In the genomic region with DNA sequence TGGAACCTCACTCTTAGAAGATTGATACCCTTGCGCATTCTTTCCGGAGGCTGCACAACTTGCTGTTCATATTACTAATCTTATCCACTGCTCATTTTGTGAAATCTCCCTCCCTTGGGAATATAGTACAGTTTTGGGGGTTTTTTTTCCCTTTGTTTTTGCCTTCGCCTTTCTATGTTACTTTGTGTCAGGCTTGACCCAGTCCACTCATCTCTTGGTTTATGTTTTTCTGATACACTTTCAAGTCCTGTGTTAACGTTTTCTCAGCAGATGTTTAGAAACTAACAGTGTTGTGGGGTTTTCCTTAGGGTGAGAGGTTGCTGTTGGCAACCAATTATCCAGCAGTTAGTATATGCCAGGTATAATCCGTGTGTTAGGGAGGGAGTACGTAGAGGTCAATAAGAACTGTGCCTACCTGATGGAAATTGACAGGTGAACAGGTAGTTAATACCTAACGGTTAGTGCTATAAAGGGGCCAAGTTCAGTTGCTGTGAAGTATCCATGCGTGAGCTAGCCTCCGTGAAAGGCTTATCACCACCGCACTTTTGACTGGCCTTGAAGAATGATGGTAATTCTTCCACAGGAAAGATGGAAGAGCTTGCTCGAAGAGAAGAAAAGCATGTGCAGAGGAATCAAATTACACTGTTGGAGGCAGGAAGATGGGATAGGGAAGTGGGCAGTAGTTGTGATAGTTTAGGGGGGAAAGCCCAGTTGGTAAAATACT, we compare ENCODE assay signal across 7 cellular contexts. TPM values are rescaled to one million over a fixed set of nuclear protein-coding genes. Genes with fewer than 3 reads are reported as not detected.
DNase-seq lines count a peak whose midpoint lies in the region; ATAC-seq and TF ChIP-seq lines count a peak whose summit lies in the region.
"Had no signal": no experiment of that assay in that cellular context is flagged by ENCODE, and none has a peak within 500 bp of the region (broad histone marks: within the 10 kb centered on the region; RNA-seq: fewer than 3 reads in every experiment).

No MANE protein-coding gene starts in this region.

- H3K4me2 ChIP-seq in neural cell (ENCODE audit: low read length): peak overlapping the region; percentile 92

- TF ChIP-seq CTCF in left ventricle myocardium inferior (IDR thresholded peaks at IDR 0.05; ENCODE audit: borderline replicate concordance): no peak
- no peak for TF ChIP-seq CTCF in brain microvascular endothelial cell (IDR thresholded peaks at IDR 0.05; ENCODE audit: low read depth, low read length, missing control alignments)
- TF ChIP-seq CTCF in neural cell (IDR thresholded peaks at IDR 0.05; ENCODE audit: poor library complexity, severe bottlenecking): no peak

- intact Hi-C loops in left ventricle myocardium inferior (cut with micrococcal nuclease): no loop called here
- intact Hi-C loops in left ventricle myocardium superior (cut with micrococcal nuclease): no loop called here

- no peak for TF ChIP-seq EP300 in neural cell (conservative IDR thresholded peaks at IDR 0.05; ENCODE audit: poor library complexity, severe bottlenecking)

- peaks cover 49% of the 10 kb centered on the region for H3K79me2 ChIP-seq in neural cell (replicated peaks; ENCODE audit: insufficient read depth, low read length)

- H2AFZ ChIP-seq in neural cell (ENCODE audit: low read depth, low read length): peak overlapping the region; percentile 62

- ATAC-seq in left ventricle myocardium superior (no peak), GM21381 (IDR thresholded peaks at IDR 0.05; ENCODE audit: unreplicated experiment) (no peak), GM18520 (IDR thresholded peaks at IDR 0.05; ENCODE audit: unreplicated experiment) (no peak)

- peaks cover 4% of the 10 kb centered on the region for H3F3A ChIP-seq in neural cell (ENCODE audit: insufficient read depth, low read length, poor library complexity, severe bottlenecking)

- H3K27ac ChIP-seq in left ventricle myocardium inferior (replicated peaks): peak overlapping the region; percentile 99
- peak overlapping the region; percentile 93 for H3K27ac ChIP-seq in brain microvascular endothelial cell
- H3K27ac ChIP-seq in neural cell (ENCODE audit: low read length): peak overlapping the region; percentile 95

- DNase-seq in left ventricle myocardium inferior: no peak
- no peak for DNase-seq in left ventricle myocardium superior
- peak; percentile 3 for DNase-seq in brain microvascular endothelial cell

- in situ Hi-C loops in brain microvascular endothelial cell (cut with HindIII; ENCODE audit: low pct_ligation_motif_present, low sequenced_read_pairs): no loop called here

- peaks cover 52% of the 10 kb centered on the region for H3K4me1 ChIP-seq in left ventricle myocardium inferior

- H3K27me3 ChIP-seq in left ventricle myocardium inferior (ENCODE audit: low read depth) (no peaks in the 10 kb centered on the region), brain microvascular endothelial cell (replicated peaks) (no peaks in the 10 kb centered on the region), neural cell (ENCODE audit: insufficient read depth, low read depth, low read length) (no peaks in the 10 kb centered on the region)

- H4K20me1 ChIP-seq in neural cell (ENCODE audit: insufficient read depth): no peaks in the 10 kb centered on the region

- no peaks in the 10 kb centered on the region for H3K9me3 ChIP-seq in left ventricle myocardium inferior (replicated peaks)
- no peaks in the 10 kb centered on the region for H3K9me3 ChIP-seq in neural cell (ENCODE audit: low read length)

- peak overlapping the region; percentile 98 for H3K9ac ChIP-seq in neural cell (ENCODE audit: low read length)

- H3K9me2 ChIP-seq in neural cell (ENCODE audit: insufficient read depth, low read length): no peaks in the 10 kb centered on the region

- H3K4me3 ChIP-seq in left ventricle myocardium inferior (peak overlapping the region; percentile 94), brain microvascular endothelial cell (ENCODE audit: low read depth, low read length) (peak overlapping the region; percentile 89), neural cell (ENCODE audit: low read length) (peak overlapping the region; percentile 89)

- TF ChIP-seq RAD21 in neural cell (conservative IDR thresholded peaks at IDR 0.05): no peak

- H3K36me3 ChIP-seq in left ventricle myocardium inferior (peaks cover 11% of the 10 kb centered on the region), brain microvascular endothelial cell (replicated peaks) (no peaks in the 10 kb centered on the region), neural cell (ENCODE audit: insufficient read depth, low read length) (peaks cover 4% of the 10 kb centered on the region)

TF ChIP-seq in neural cell, 6 proteins besides CTCF, POLR2A, EP300 and RAD21:
- TF ChIP-seq POLR2AphosphoS5 (IDR thresholded peaks at IDR 0.05) (no peak), SMC3 (conservative IDR thresholded peaks at IDR 0.05; ENCODE audit: poor library complexity) (no peak), TAF1 (IDR thresholded peaks at IDR 0.05; ENCODE audit: low read depth) (no peak), MXI1 (conservative IDR thresholded peaks at IDR 0.05; ENCODE audit: poor library complexity, severe bottlenecking) (no peak), EZH2 (IDR thresholded peaks at IDR 0.05; ENCODE audit: borderline replicate concordance, insufficient read depth, low read length, poor library complexity, severe bottlenecking) (no peak)
- TF ChIP-seq, protein P1, sequence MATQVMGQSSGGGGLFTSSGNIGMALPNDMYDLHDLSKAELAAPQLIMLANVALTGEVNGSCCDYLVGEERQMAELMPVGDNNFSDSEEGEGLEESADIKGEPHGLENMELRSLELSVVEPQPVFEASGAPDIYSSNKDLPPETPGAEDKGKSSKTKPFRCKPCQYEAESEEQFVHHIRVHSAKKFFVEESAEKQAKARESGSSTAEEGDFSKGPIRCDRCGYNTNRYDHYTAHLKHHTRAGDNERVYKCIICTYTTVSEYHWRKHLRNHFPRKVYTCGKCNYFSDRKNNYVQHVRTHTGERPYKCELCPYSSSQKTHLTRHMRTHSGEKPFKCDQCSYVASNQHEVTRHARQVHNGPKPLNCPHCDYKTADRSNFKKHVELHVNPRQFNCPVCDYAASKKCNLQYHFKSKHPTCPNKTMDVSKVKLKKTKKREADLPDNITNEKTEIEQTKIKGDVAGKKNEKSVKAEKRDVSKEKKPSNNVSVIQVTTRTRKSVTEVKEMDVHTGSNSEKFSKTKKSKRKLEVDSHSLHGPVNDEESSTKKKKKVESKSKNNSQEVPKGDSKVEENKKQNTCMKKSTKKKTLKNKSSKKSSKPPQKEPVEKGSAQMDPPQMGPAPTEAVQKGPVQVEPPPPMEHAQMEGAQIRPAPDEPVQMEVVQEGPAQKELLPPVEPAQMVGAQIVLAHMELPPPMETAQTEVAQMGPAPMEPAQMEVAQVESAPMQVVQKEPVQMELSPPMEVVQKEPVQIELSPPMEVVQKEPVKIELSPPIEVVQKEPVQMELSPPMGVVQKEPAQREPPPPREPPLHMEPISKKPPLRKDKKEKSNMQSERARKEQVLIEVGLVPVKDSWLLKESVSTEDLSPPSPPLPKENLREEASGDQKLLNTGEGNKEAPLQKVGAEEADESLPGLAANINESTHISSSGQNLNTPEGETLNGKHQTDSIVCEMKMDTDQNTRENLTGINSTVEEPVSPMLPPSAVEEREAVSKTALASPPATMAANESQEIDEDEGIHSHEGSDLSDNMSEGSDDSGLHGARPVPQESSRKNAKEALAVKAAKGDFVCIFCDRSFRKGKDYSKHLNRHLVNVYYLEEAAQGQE (IDR thresholded peaks at IDR 0.05; ENCODE audit: borderline replicate concordance): no peak

RNA-seq across cellular contexts. Expression of a gene that starts 1.4 kb away (rescaled TPM):
- total RNA-seq in left ventricle myocardium inferior: 12.5 TPM
- 12.1 TPM for total RNA-seq in left ventricle myocardium superior
- 17.1 and 22.1 TPM in 2 replicates for polyA plus RNA-seq in neural cell
- 62.1 and 67.6 TPM in 2 replicates for polyA minus RNA-seq in neural cell

RNA-seq across cellular contexts. Expression of a gene that starts 2.0 kb away (rescaled TPM):
- 19.9 TPM for total RNA-seq in left ventricle myocardium inferior
- 22.2 TPM for total RNA-seq in left ventricle myocardium superior
- polyA plus RNA-seq in neural cell: 38.7 and 41.7 TPM in 2 replicates
- 24.3 and 28.2 TPM in 2 replicates for polyA minus RNA-seq in neural cell

RNA-seq across cellular contexts. Expression of a gene that starts 21.1 kb away (rescaled TPM):
- total RNA-seq in left ventricle myocardium inferior (219 TPM), left ventricle myocardium superior (237 TPM)
- polyA plus RNA-seq in neural cell: not detected in 2 replicates
- not detected in 2 replicates for polyA minus RNA-seq in neural cell
- total RNA-seq: subcutaneous adipose tissue had no signal

RNA-seq across cellular contexts. Expression of a gene that starts 31.9 kb away (rescaled TPM):
- total RNA-seq in left ventricle myocardium inferior (not detected), left ventricle myocardium superior (not detected)
- polyA plus RNA-seq in neural cell: not detected in 2 replicates
- not detected in 2 replicates for polyA minus RNA-seq in neural cell
- total RNA-seq: subcutaneous adipose tissue had no signal

RNA-seq across cellular contexts. Expression of a gene that starts 35.1 kb away (rescaled TPM):
- 0.27 TPM for total RNA-seq in left ventricle myocardium inferior
- total RNA-seq in left ventricle myocardium superior: 0.20 TPM
- 1.0 and 2.6 TPM in 2 replicates for polyA plus RNA-seq in neural cell
- polyA minus RNA-seq in neural cell: 0.69 and 0.73 TPM in 2 replicates
